ENCODE assay signal across 11 cellular contexts in genomic region chr11:35257287-35257686, GRCh38.
DNase-seq lines count a peak whose midpoint lies in the region; ATAC-seq and TF ChIP-seq lines count a peak whose summit lies in the region.
"Had no signal": no experiment of that assay in that cellular context is flagged by ENCODE, and none has a peak within 500 bp of the region (broad histone marks: within the 10 kb centered on the region; RNA-seq: fewer than 3 reads in every experiment).

No MANE protein-coding gene starts in this region.

- peak; percentile 12 for DNase-seq in activated CD4-positive, alpha-beta T cell treated with anti-CD3 and anti-CD28 coated beads, Interleukin-2, amount 10 ng/mL, durations not matched to agents 7 days and 5 days
- no peak for DNase-seq in activated CD4-positive, alpha-beta T cell treated with anti-CD3 and anti-CD28 coated beads for 4 hours
- no peak for DNase-seq in natural killer cell
- DNase-seq in psoas muscle, result no peak
- DNase-seq in NCI-H2029 treated with DMSO at 0.1 percent for 48 hours (lab: John Stamatoyannopoulos, UW), result no peak
- no peak for DNase-seq in activated CD4-positive, CD25-positive, alpha-beta regulatory T cell (lab: John Stamatoyannopoulos, UW)
- DNase-seq: HFFc6; PC-3; stimulated activated CD4-positive, alpha-beta T cell treated with anti-CD3 and anti-CD28 coated beads, Interleukin-4, amount 100 ng/mL, for 1 hour had no signal

- peaks cover 0 to 3% (median 0%) of the 10 kb centered on the region in 3 donors for H3K27me3 ChIP-seq in psoas muscle (ENCODE audit: insufficient read depth in 3 of 3, low read length in 2 of 3)

- peak overlapping the region; percentile 20 for H3K27ac Mint-ChIP-seq in activated CD4-positive, alpha-beta T cell treated with anti-CD3 and anti-CD28 coated beads, Interleukin-2, amount 10 ng/mL, durations not matched to agents 7 days and 5 days
- H3K27ac Mint-ChIP-seq in natural killer cell, result peak overlapping the region; percentile 61 to 65

- no peaks in the 10 kb centered on the region for H3K9me3 ChIP-seq in psoas muscle

- no peak overlapping the region for H3K4me3 Mint-ChIP-seq in activated CD4-positive, alpha-beta T cell treated with anti-CD3 and anti-CD28 coated beads, Interleukin-2, amount 10 ng/mL, durations not matched to agents 7 days and 5 days
- peak overlapping the region; percentile 25 for H3K4me3 Mint-ChIP-seq in natural killer cell
- H3K4me3 Mint-ChIP-seq: HFFc6 had no signal

- H3K4me1 ChIP-seq in psoas muscle, result no peaks in the 10 kb centered on the region

- 50 to 62% (median 54%) methylated on average over 2 of the region's 2 CpGs for WGBS in psoas muscle, 3 donors

- intact Hi-C loops in natural killer cell (cut with micrococcal nuclease) (no loop called here), psoas muscle (cut with DNase I) (no loop called here)

- no peak overlapping the region for H3K27ac ChIP-seq in psoas muscle

- peak; percentile 100 for ATAC-seq in GM21576 (IDR thresholded peaks at IDR 0.05; ENCODE audit: unreplicated experiment)
- peak; percentile 99 for ATAC-seq in HG03442 (IDR thresholded peaks at IDR 0.05; ENCODE audit: unreplicated experiment)
- peak; percentile 74 to 99 (median 83) for ATAC-seq in natural killer cell
- no peak for ATAC-seq in psoas muscle
- ATAC-seq: PC-3 had no signal

- no peaks in the 10 kb centered on the region for H3K36me3 ChIP-seq in psoas muscle (ENCODE audit: insufficient read depth in 1 of 2, low read depth in 1 of 2)

- peaks cover 19% of the 10 kb centered on the region for H3K27me3 Mint-ChIP-seq in activated CD4-positive, alpha-beta T cell treated with anti-CD3 and anti-CD28 coated beads, Interleukin-2, amount 10 ng/mL, durations not matched to agents 7 days and 5 days
- peaks cover 0 to 3% of the 10 kb centered on the region in 2 donors for H3K27me3 Mint-ChIP-seq in natural killer cell (ENCODE audit: low read depth in 2 of 2)

- H3K4me3 ChIP-seq in psoas muscle, result no peak overlapping the region

- TF ChIP-seq CTCF in natural killer cell (IDR thresholded peaks at IDR 0.05), result no peak
- no peak for TF ChIP-seq CTCF in psoas muscle (IDR thresholded peaks at IDR 0.05)

- H3K4me1 Mint-ChIP-seq in activated CD4-positive, alpha-beta T cell treated with anti-CD3 and anti-CD28 coated beads, Interleukin-2, amount 10 ng/mL, durations not matched to agents 7 days and 5 days, result peaks cover 26% of the 10 kb centered on the region
- peaks cover 15 to 20% of the 10 kb centered on the region in 2 donors for H3K4me1 Mint-ChIP-seq in natural killer cell

- H3K9me3 Mint-ChIP-seq in activated CD4-positive, alpha-beta T cell treated with anti-CD3 and anti-CD28 coated beads, Interleukin-2, amount 10 ng/mL, durations not matched to agents 7 days and 5 days, result peaks cover 5% of the 10 kb centered on the region
- H3K9me3 Mint-ChIP-seq in natural killer cell, result no peaks in the 10 kb centered on the region

- POLR2A ChIA-PET in activated CD4-positive, alpha-beta T cell treated with anti-CD3 and anti-CD28 coated beads, Interleukin-2, amount 10 ng/mL, durations not matched to agents 7 days and 5 days (lab: Charles Lee), result interaction anchor here (0.6 to 0.7 kb wide), 2 partner anchors 136 to 1765 kb away, joined by 3 to 4 read pairs; no protein-coding TSS in a partner anchor

- peaks cover 4% of the 10 kb centered on the region for H3K36me3 Mint-ChIP-seq in activated CD4-positive, alpha-beta T cell treated with anti-CD3 and anti-CD28 coated beads, Interleukin-2, amount 10 ng/mL, durations not matched to agents 7 days and 5 days (ENCODE audit: low read depth)
- no peaks in the 10 kb centered on the region for H3K36me3 Mint-ChIP-seq in natural killer cell

- CTCF ChIA-PET in activated CD4-positive, alpha-beta T cell treated with anti-CD3 and anti-CD28 coated beads, Interleukin-2, amount 10 ng/mL, durations not matched to agents 7 days and 5 days (lab: Charles Lee), result interaction anchor here (0.9 to 2.3 kb wide), 7 partner anchors 10 to 241 kb away, joined by 3 to 9 read pairs (median 4); no protein-coding TSS in a partner anchor

Comparison
In these comparisons a context has a peak if more than half of its experiments do, and no peak if none do; other contexts are left out.
1. ATAC-seq: peak in GM21576 (single experiment), HG03442 (single experiment) and natural killer cell (3 of 3); none in psoas muscle (0 of 4).